9 cellular contexts compared by ENCODE assay signal in genomic region chr7:131501422-131501821, GRCh38. TPM values are rescaled to one million over a fixed set of nuclear protein-coding genes. Genes with fewer than 3 reads are reported as not detected.
DNase-seq lines count a peak whose midpoint lies in the region; ATAC-seq and TF ChIP-seq lines count a peak whose summit lies in the region.
"Had no signal": no experiment of that assay in that cellular context is flagged by ENCODE, and none has a peak within 500 bp of the region (broad histone marks: within the 10 kb centered on the region; RNA-seq: fewer than 3 reads in every experiment).

No MANE protein-coding gene starts in this region.

- no peak for TF ChIP-seq EP300 in esophagus muscularis mucosa (IDR thresholded peaks at IDR 0.05)

- H3K36me3 Mint-ChIP-seq in WTC11, result peaks cover 75% of the 10 kb centered on the region

- H3K4me3 Mint-ChIP-seq in WTC11, result no peak overlapping the region
- H3K4me3 Mint-ChIP-seq: neural crest cell had no signal

- peaks cover 0 to 86% (median 27%) of the 10 kb centered on the region in 4 donors for H3K36me3 ChIP-seq in esophagus muscularis mucosa

- POLR2A ChIA-PET in WTC11 (lab: Charles Lee), result no interaction called here

- peaks cover 30 to 38% (median 31%) of the 10 kb centered on the region in 4 donors for H3K4me1 ChIP-seq in esophagus muscularis mucosa

- peak overlapping the region in 1 of 4 donors; percentile 61 for H3K27ac ChIP-seq in esophagus muscularis mucosa (replicated peaks in 1 of 4)

- CTCF ChIA-PET in WTC11 (lab: Charles Lee), result interaction anchor here (1.6 to 2.2 kb wide), 2 partner anchors 45 to 154 kb away, joined by 3 to 9 read pairs; no protein-coding TSS in a partner anchor

- intact Hi-C loops in esophagus muscularis mucosa (cut with DNase I) (no loop called here), left cardiac atrium (cut with DNase I) (no loop called here)

- H3K27me3 ChIP-seq in esophagus muscularis mucosa, result no peaks in the 10 kb centered on the region

- peak; percentile 80 for ATAC-seq in GM18870 (IDR thresholded peaks at IDR 0.05; ENCODE audit: unreplicated experiment)
- ATAC-seq in HG02884 (IDR thresholded peaks at IDR 0.05; ENCODE audit: unreplicated experiment), result peak; percentile 87
- ATAC-seq in WTC11, result no peak
- no peak for ATAC-seq in left cardiac atrium

- WGBS in esophagus muscularis mucosa, result 82% methylated on average over 3 of the region's 3 CpGs

- no peak overlapping the region for H3K4me3 ChIP-seq in esophagus muscularis mucosa

- no peaks in the 10 kb centered on the region for H3K9me3 Mint-ChIP-seq in WTC11
- H3K9me3 Mint-ChIP-seq: neural crest cell had no signal

- H3K9me3 ChIP-seq in esophagus muscularis mucosa, result no peaks in the 10 kb centered on the region

- H3K4me1 Mint-ChIP-seq in WTC11, result peaks cover 8% of the 10 kb centered on the region; the same call in 1 of the 2 replicates

- peak overlapping the region; percentile 79; the same call in 1 of the 2 replicates for H3K27ac Mint-ChIP-seq in WTC11

- no peaks in the 10 kb centered on the region for H3K27me3 Mint-ChIP-seq in WTC11 (ENCODE audit: low read depth)

- TF ChIP-seq POLR2A in esophagus muscularis mucosa (IDR thresholded peaks at IDR 0.05; ENCODE audit: low read depth), result no peak

- TF ChIP-seq CTCF in WTC11 (IDR thresholded peaks at IDR 0.05), result no peak
- no peak for TF ChIP-seq CTCF in esophagus muscularis mucosa (IDR thresholded peaks at IDR 0.05)

- DNase-seq in WTC11 (ENCODE audit: low spot score) (no peak), glomerular visceral epithelial cell (ENCODE audit: extremely low spot score) (peak; percentile 70), esophagus muscularis mucosa (ENCODE audit: extremely low spot score) (no peak), HuH-7.5 (ENCODE audit: low spot score) (no peak), left cardiac atrium (no peak)
- DNase-seq in NK-92 treated with Interleukin-12 subunit alpha and Interleukin-12 subunit beta, amount 100 ng/mL, for 24 hours (lab: John Stamatoyannopoulos, UW), result no peak

TF ChIP-seq in WTC11, 78 proteins besides CTCF, POLR2A, EP300 and RAD21 (continues in another document):
- TF ChIP-seq TEAD4 (CRISPR knock-in tag; IDR thresholded peaks at IDR 0.05) (no peak), ATF1 (CRISPR knock-in tag; IDR thresholded peaks at IDR 0.05) (no peak), NR1H2 (CRISPR knock-in tag; IDR thresholded peaks at IDR 0.05) (no peak), CREB1 (CRISPR knock-in tag; IDR thresholded peaks at IDR 0.05) (no peak), EMX1 (CRISPR knock-in tag; IDR thresholded peaks at IDR 0.05) (no peak), ATF2 (CRISPR knock-in tag; IDR thresholded peaks at IDR 0.05; ENCODE audit: borderline replicate concordance, low read depth) (no peak), CREM (CRISPR knock-in tag; IDR thresholded peaks at IDR 0.05) (no peak), ZNF317 (CRISPR knock-in tag; IDR thresholded peaks at IDR 0.05; ENCODE audit: borderline replicate concordance, low read depth) (no peak), MYBL2 (CRISPR knock-in tag; IDR thresholded peaks at IDR 0.05) (no peak), CDX4 (CRISPR knock-in tag; IDR thresholded peaks at IDR 0.05; ENCODE audit: borderline replicate concordance) (no peak), AFF4 (CRISPR knock-in tag; IDR thresholded peaks at IDR 0.05; ENCODE audit: borderline replicate concordance) (no peak), GRHL2 (CRISPR knock-in tag; IDR thresholded peaks at IDR 0.05; ENCODE audit: insufficient replicate concordance, severe bottlenecking) (no peak), ELF4 (CRISPR knock-in tag; IDR thresholded peaks at IDR 0.05; ENCODE audit: low read depth) (no peak), RORB (CRISPR knock-in tag; IDR thresholded peaks at IDR 0.05) (no peak), NR3C1 (CRISPR knock-in tag; conservative IDR thresholded peaks at IDR 0.05; ENCODE audit: low read depth) (no peak), SMAD3 (CRISPR knock-in tag; IDR thresholded peaks at IDR 0.05; ENCODE audit: borderline replicate concordance) (no peak)
- TF ChIP-seq, protein P1, sequence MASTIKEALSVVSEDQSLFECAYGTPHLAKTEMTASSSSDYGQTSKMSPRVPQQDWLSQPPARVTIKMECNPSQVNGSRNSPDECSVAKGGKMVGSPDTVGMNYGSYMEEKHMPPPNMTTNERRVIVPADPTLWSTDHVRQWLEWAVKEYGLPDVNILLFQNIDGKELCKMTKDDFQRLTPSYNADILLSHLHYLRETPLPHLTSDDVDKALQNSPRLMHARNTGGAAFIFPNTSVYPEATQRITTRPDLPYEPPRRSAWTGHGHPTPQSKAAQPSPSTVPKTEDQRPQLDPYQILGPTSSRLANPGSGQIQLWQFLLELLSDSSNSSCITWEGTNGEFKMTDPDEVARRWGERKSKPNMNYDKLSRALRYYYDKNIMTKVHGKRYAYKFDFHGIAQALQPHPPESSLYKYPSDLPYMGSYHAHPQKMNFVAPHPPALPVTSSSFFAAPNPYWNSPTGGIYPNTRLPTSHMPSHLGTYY (CRISPR knock-in tag; IDR thresholded peaks at IDR 0.05), result no peak
- TF ChIP-seq, protein P2, sequence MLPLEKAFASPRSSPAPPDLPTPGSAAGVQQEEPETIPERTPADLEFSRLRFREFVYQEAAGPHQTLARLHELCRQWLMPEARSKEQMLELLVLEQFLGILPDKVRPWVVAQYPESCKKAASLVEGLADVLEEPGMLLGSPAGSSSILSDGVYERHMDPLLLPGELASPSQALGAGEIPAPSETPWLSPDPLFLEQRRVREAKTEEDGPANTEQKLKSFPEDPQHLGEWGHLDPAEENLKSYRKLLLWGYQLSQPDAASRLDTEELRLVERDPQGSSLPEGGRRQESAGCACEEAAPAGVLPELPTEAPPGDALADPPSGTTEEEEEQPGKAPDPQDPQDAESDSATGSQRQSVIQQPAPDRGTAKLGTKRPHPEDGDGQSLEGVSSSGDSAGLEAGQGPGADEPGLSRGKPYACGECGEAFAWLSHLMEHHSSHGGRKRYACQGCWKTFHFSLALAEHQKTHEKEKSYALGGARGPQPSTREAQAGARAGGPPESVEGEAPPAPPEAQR (CRISPR knock-in tag; IDR thresholded peaks at IDR 0.05), result no peak

RNA-seq across cellular contexts. Expression of gene PODXL, which starts 55.0 kb away (rescaled TPM):
- total RNA-seq in WTC11 (2021) (483 to 623 TPM (median 614 TPM) in 3 replicates), esophagus muscularis mucosa (10 to 100 TPM; 24.5 to 40.3 (median 31.3) TPM), left cardiac atrium (10 to 100 TPM; 45.0 to 90.7 TPM)

Comparison
In these comparisons a context has a peak if more than half of its experiments do, and no peak if none do; other contexts are left out.
1. ATAC-seq: peak in GM18870 (single experiment) and HG02884 (single experiment); none in WTC11 (single experiment) and left cardiac atrium (0 of 2).